In genomic region chr19:33266971-33267484, GRCh38 we compare ENCODE assay signal across 18 cellular contexts. TPM values are rescaled to one million over a fixed set of nuclear protein-coding genes. Genes with fewer than 3 reads are reported as not detected.
"Had no signal": no experiment of that assay in that cellular context is flagged by ENCODE, and none has a peak within 500 bp of the region (broad histone marks: within the 10 kb centered on the region; RNA-seq: fewer than 3 reads in every experiment).

No MANE protein-coding gene starts in this region.

- H3K4me3 Mint-ChIP-seq: activated CD4-positive, alpha-beta T cell treated with anti-CD3 and anti-CD28 coated beads, Interleukin-2, amount 10 ng/mL, durations not matched to agents 7 days and 5 days; activated T-cell treated with anti-CD3 and anti-CD28 coated beads, Interleukin-2, amount 50 U/mL, for 72 hours; memory B cell; naive thymus-derived CD8-positive, alpha-beta T cell; T-helper 2 cell treated with Interferon-gamma antibody and Interleukin-4, amounts not matched to agents 5 μg/mL and 100 μg/mL, for 36 hours had no signal

- FAIRE-seq: keratinocyte had no signal

- H3K36me3 ChIP-seq: left ventricle myocardium inferior, transverse colon had no signal

- H3K4me3 ChIP-seq: left ventricle myocardium inferior, mucosa of descending colon, transverse colon had no signal

- H3K9me3 Mint-ChIP-seq: activated CD4-positive, alpha-beta T cell treated with anti-CD3 and anti-CD28 coated beads, Interleukin-2, amount 10 ng/mL, durations not matched to agents 7 days and 5 days; activated naive CD4-positive, alpha-beta T cell treated with anti-CD3 and anti-CD28 coated beads, Interleukin-2, amount 50 U/mL, for 72 hours; activated T-cell treated with anti-CD3 and anti-CD28 coated beads, Interleukin-2, amount 50 U/mL, for 72 hours; memory B cell; naive thymus-derived CD8-positive, alpha-beta T cell; T-helper 2 cell treated with Interferon-gamma antibody and Interleukin-4, amounts not matched to agents 5 μg/mL and 100 μg/mL, for 36 hours had no signal

- H3K36me3 Mint-ChIP-seq: activated naive CD4-positive, alpha-beta T cell treated with anti-CD3 and anti-CD28 coated beads, Interleukin-2, amount 50 U/mL, for 72 hours; memory B cell had no signal

- ATAC-seq: activated naive CD4-positive, alpha-beta T cell treated with anti-CD3 and anti-CD28 coated beads, Interleukin-2, amount 50 U/mL, for 72 hours; activated T-cell treated with anti-CD3 and anti-CD28 coated beads, Interleukin-2, amount 50 U/mL, for 72 hours; naive thymus-derived CD8-positive, alpha-beta T cell had no signal

- H3K27ac ChIP-seq: left ventricle myocardium inferior, transverse colon had no signal

- H3K9me3 ChIP-seq: left ventricle myocardium inferior, mucosa of descending colon, transverse colon had no signal

- H3K4me1 Mint-ChIP-seq: activated CD4-positive, alpha-beta T cell treated with anti-CD3 and anti-CD28 coated beads, Interleukin-2, amount 10 ng/mL, durations not matched to agents 7 days and 5 days had no signal

- H3K27ac Mint-ChIP-seq: activated CD4-positive, alpha-beta T cell treated with anti-CD3 and anti-CD28 coated beads, Interleukin-2, amount 10 ng/mL, durations not matched to agents 7 days and 5 days; activated naive CD4-positive, alpha-beta T cell treated with anti-CD3 and anti-CD28 coated beads, Interleukin-2, amount 50 U/mL, for 72 hours; activated T-cell treated with anti-CD3 and anti-CD28 coated beads, Interleukin-2, amount 50 U/mL, for 72 hours; memory B cell; naive thymus-derived CD8-positive, alpha-beta T cell; T-helper 2 cell treated with Interferon-gamma antibody and Interleukin-4, amounts not matched to agents 5 μg/mL and 100 μg/mL, for 36 hours had no signal

- H3K4me1 ChIP-seq: left ventricle myocardium inferior, transverse colon had no signal

- DNase-seq: activated CD4-positive, alpha-beta T cell treated with anti-CD3 and anti-CD28 coated beads, Interleukin-2, amount 10 ng/mL, durations not matched to agents 7 days and 5 days; activated CD8-positive, alpha-beta memory T cell treated with anti-CD3 and anti-CD28 coated beads, Interleukin-2, amount 50 U/mL, for 48 hours; activated gamma-delta T cell; activated T-cell treated with anti-CD3 and anti-CD28 coated beads, Interleukin-2, amount 50 U/mL, for 72 hours; erythroblast; left ventricle myocardium inferior; naive thymus-derived CD8-positive, alpha-beta T cell; stimulated activated CD4-positive, alpha-beta T cell treated with anti-CD3 and anti-CD28 coated beads, Interleukin-15, amount 100 ng/mL, for 24 hours; stimulated activated CD4-positive, alpha-beta T cell treated with anti-CD3 and anti-CD28 coated beads, Interleukin-4, amount 100 ng/mL, for 24 hours; stimulated activated naive CD4-positive, alpha-beta T cell; transverse colon had no signal

- H3K27me3 ChIP-seq: transverse colon had no signal

RNA-seq across cellular contexts. Expression of gene SLC7A10, which starts 41.4 kb away (rescaled TPM):
- total RNA-seq: activated CD4-positive, alpha-beta T cell treated with anti-CD3 and anti-CD28 coated beads, Interleukin-2, amount 10 ng/mL, durations not matched to agents 7 days and 5 days; activated naive CD4-positive, alpha-beta T cell treated with anti-CD3 and anti-CD28 coated beads, Interleukin-2, amount 50 U/mL, for 72 hours; activated T-cell treated with anti-CD3 and anti-CD28 coated beads, Interleukin-2, amount 50 U/mL, for 72 hours; cardiac septum; left ventricle myocardium inferior; mucosa of descending colon; naive thymus-derived CD8-positive, alpha-beta T cell; posterior vena cava had no signal
- polyA plus RNA-seq: keratinocyte; naive thymus-derived CD8-positive, alpha-beta T cell had no signal
